ENCODE assay signal across 8 cellular contexts in the genomic region with DNA sequence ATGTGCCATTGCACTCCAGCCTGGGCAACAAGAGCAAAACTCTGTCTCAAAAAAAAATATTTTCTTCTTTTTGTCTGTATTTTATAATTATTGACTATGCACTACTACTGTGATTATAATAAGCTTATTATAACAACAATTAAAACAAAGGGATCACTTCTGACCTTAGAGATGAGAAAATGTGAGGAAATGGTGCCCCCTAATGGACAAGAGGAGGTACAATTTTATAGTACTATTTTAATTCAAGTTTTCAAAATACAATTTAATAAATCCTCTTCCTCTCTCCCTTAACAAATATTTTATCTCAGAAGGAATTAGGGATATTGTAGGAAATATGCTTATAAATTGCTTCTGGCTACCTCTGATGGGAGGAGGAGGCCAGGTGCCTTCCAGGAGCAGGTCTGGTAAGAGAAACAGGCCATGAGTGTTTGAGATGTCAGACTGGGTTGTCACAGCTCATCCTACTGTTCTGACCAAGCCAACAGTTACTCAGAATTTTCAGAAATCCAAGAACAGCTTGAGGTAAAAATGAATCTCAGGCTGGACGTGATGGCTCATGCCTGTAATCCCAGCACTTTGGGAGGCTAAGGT. TPM values are rescaled to one million over a fixed set of nuclear protein-coding genes. Genes with fewer than 3 reads are reported as not detected.
A peak's percentile ranks its signal among the peaks of the same experiment; 100 is the strongest.
DNase-seq lines count a peak whose midpoint lies in the region; ATAC-seq and TF ChIP-seq lines count a peak whose summit lies in the region.

No MANE protein-coding gene starts in this region.

- no peak overlapping the region for H2BK12ac ChIP-seq in neuronal stem cell (ENCODE audit: low read length)

- H2AFZ ChIP-seq in neuronal stem cell (ENCODE audit: low read length): no peak overlapping the region

- no peak overlapping the region for H3K4me3 Mint-ChIP-seq in T-cell
- no peak overlapping the region for H3K4me3 Mint-ChIP-seq in activated naive CD8-positive, alpha-beta T cell treated with anti-CD3 and anti-CD28 coated beads, Interleukin-2, amount 50 U/mL, for 24 hours

- ATAC-seq in T-cell (replicated peaks in 1 of 4) (peak; percentile 49 to 67 (median 56)), HG03039 (IDR thresholded peaks at IDR 0.05; ENCODE audit: unreplicated experiment) (no peak)
- no peak for ATAC-seq in activated naive CD8-positive, alpha-beta T cell treated with anti-CD3 and anti-CD28 coated beads, Interleukin-2, amount 50 U/mL, for 24 hours

- DNase-seq in DMS53 (lab: John Stamatoyannopoulos, UW) (peak; percentile 35), HFF-Myc (ENCODE audit: extremely low read depth, low read depth) (no peak), T-cell (peak in 4 of 34 experiments; percentile 8 to 31 (median 13)), fibroblast of villous mesenchyme (ENCODE audit: low read depth) (peak; percentile 60), retina (peak; percentile 39), neuronal stem cell (ENCODE audit: low spot score) (no peak)
- DNase-seq in activated naive CD8-positive, alpha-beta T cell treated with anti-CD3 and anti-CD28 coated beads, Interleukin-2, amount 50 U/mL, for 24 hours: no peak

- no peak overlapping the region for H3K9ac ChIP-seq in neuronal stem cell (ENCODE audit: low read depth, low read length, poor library complexity)

- no peak overlapping the region for H3K18ac ChIP-seq in neuronal stem cell (ENCODE audit: low read length)

- H3K14ac ChIP-seq in neuronal stem cell (ENCODE audit: low read length): no peak overlapping the region

- no peaks in the 10 kb centered on the region for H3K79me1 ChIP-seq in neuronal stem cell (ENCODE audit: low read depth, low read length)

- no peak overlapping the region for H3K4ac ChIP-seq in neuronal stem cell (ENCODE audit: low read length)

- no peak overlapping the region for H3K4me2 ChIP-seq in neuronal stem cell (ENCODE audit: insufficient read depth, low read length, poor library complexity, severe bottlenecking)

- no peak overlapping the region for H3K23ac ChIP-seq in neuronal stem cell (ENCODE audit: low read depth, low read length, poor library complexity)

- H2AK5ac ChIP-seq in neuronal stem cell (ENCODE audit: low read depth, low read length): no peak overlapping the region

- no peak overlapping the region for H4K8ac ChIP-seq in neuronal stem cell (ENCODE audit: low read depth, low read length)

- no peaks in the 10 kb centered on the region for H3K27me3 ChIP-seq in neuronal stem cell (ENCODE audit: control insufficient read depth in 3 of 3, insufficient read depth in 3 of 3, low read depth in 1 of 3, low read length in 3 of 3)

- peaks cover 10 to 58% of the 10 kb centered on the region in 2 donors for H3K36me3 ChIP-seq in neuronal stem cell (replicated peaks in 1 of 2; ENCODE audit: control insufficient read depth in 2 of 2, insufficient read depth in 2 of 2, low read length in 2 of 2)

- no peak overlapping the region for H2BK120ac ChIP-seq in neuronal stem cell (ENCODE audit: low read depth, low read length)

- H3K9me3 Mint-ChIP-seq in T-cell: no peaks in the 10 kb centered on the region
- no peaks in the 10 kb centered on the region for H3K9me3 Mint-ChIP-seq in activated naive CD8-positive, alpha-beta T cell treated with anti-CD3 and anti-CD28 coated beads, Interleukin-2, amount 50 U/mL, for 24 hours

- H3K27me3 Mint-ChIP-seq in T-cell: no peaks in the 10 kb centered on the region
- no peaks in the 10 kb centered on the region for H3K27me3 Mint-ChIP-seq in activated naive CD8-positive, alpha-beta T cell treated with anti-CD3 and anti-CD28 coated beads, Interleukin-2, amount 50 U/mL, for 24 hours

- no peaks in the 10 kb centered on the region for H3K9me3 ChIP-seq in neuronal stem cell (replicated peaks in 1 of 2; ENCODE audit: control insufficient read depth in 2 of 2, insufficient read depth in 1 of 2, low read depth in 1 of 2, low read length in 2 of 2)

- peak; percentile 35 for TF ChIP-seq CTCF in HFF-Myc (IDR thresholded peaks at IDR 0.05; ENCODE audit: low read depth, low read length, missing control alignments)
- TF ChIP-seq CTCF in fibroblast of villous mesenchyme (IDR thresholded peaks at IDR 0.05; ENCODE audit: insufficient read depth, low read depth, low read length): peak; percentile 47

- H4K91ac ChIP-seq in neuronal stem cell (ENCODE audit: low read depth, low read length, poor library complexity): no peak overlapping the region

- no CpG with 5 or more reads among the region's 1 CpG for WGBS in neuronal stem cell (ENCODE audit: extremely low coverage in 2 of 2, insufficient read length in 2 of 2, insufficient replicate concordance in 1 of 2), 2 donors

- H2BK15ac ChIP-seq in neuronal stem cell (ENCODE audit: low read length): no peak overlapping the region

- H3K4me3 ChIP-seq in HFF-Myc (replicated peaks; ENCODE audit: low read depth, low read length) (no peak overlapping the region), fibroblast of villous mesenchyme (ENCODE audit: low read depth, low read length) (no peak overlapping the region), neuronal stem cell (ENCODE audit: low read length in 2 of 2) (no peak overlapping the region)

- no peak overlapping the region for H3K27ac ChIP-seq in neuronal stem cell (replicated peaks; ENCODE audit: low read length)

- H3K36me3 Mint-ChIP-seq in T-cell: peaks cover 20% of the 10 kb centered on the region
- H3K36me3 Mint-ChIP-seq in activated naive CD8-positive, alpha-beta T cell treated with anti-CD3 and anti-CD28 coated beads, Interleukin-2, amount 50 U/mL, for 24 hours (ENCODE audit: low read depth): peaks cover 15% of the 10 kb centered on the region

- CTCF ChIA-PET in T-cell (lab: Charles Lee): interaction anchor here (0.5 to 5.5 kb wide), 19 partner anchors 9 to 536 kb away, joined by 3 to 94 read pairs (median 3); a partner anchor contains a TSS

- H2BK5ac ChIP-seq in neuronal stem cell (ENCODE audit: low read length): no peak overlapping the region

- H3K4me1 Mint-ChIP-seq in T-cell: peaks cover 0 to 11% (median 2%) of the 10 kb centered on the region in 3 donors
- no peaks in the 10 kb centered on the region for H3K4me1 Mint-ChIP-seq in activated naive CD8-positive, alpha-beta T cell treated with anti-CD3 and anti-CD28 coated beads, Interleukin-2, amount 50 U/mL, for 24 hours

- H3K4me1 ChIP-seq in neuronal stem cell (ENCODE audit: control insufficient read depth in 2 of 2, insufficient read depth in 1 of 2, low read depth in 1 of 2, low read length in 2 of 2): no peaks in the 10 kb centered on the region

- POLR2A ChIA-PET in T-cell (lab: Charles Lee): interaction anchor here in 1 of 2 donors (0.5 to 0.8 kb wide), 2 partner anchors 18 to 422 kb away, joined by 3 to 7 read pairs; no protein-coding TSS in a partner anchor

- H3K27ac Mint-ChIP-seq in T-cell: peak overlapping the region in 1 of 2 donors; percentile 11
- H3K27ac Mint-ChIP-seq in activated naive CD8-positive, alpha-beta T cell treated with anti-CD3 and anti-CD28 coated beads, Interleukin-2, amount 50 U/mL, for 24 hours: no peak overlapping the region

RNA-seq across cellular contexts. Expression of a gene that starts 14.0 kb away (rescaled TPM):
- 10 to 100 TPM; 58.7 to 88.1 (median 70.6) TPM for total RNA-seq in T-cell
- 18.7 and 22.0 TPM in 2 replicates for total RNA-seq in fibroblast of villous mesenchyme
- 14.6 TPM for polyA plus RNA-seq in neuronal stem cell (2013, experiment 1 of 2)
- polyA plus RNA-seq in neuronal stem cell (2013, experiment 2 of 2): 14.5 TPM

RNA-seq across cellular contexts. Expression of a gene that starts 31.8 kb away (rescaled TPM):
- 1 to 10 TPM; 1.3 to 3.0 (median 2.2) TPM for total RNA-seq in T-cell
- 24.5 and 32.4 TPM in 2 replicates for total RNA-seq in fibroblast of villous mesenchyme
- polyA plus RNA-seq in neuronal stem cell (2013, experiment 1 of 2): 25.6 TPM
- 25.3 TPM for polyA plus RNA-seq in neuronal stem cell (2013, experiment 2 of 2)

RNA-seq across cellular contexts. Expression of a gene that starts 51.5 kb away (rescaled TPM):
- 10 to 100 TPM; 19.6 to 38.2 (median 36.0) TPM for total RNA-seq in T-cell
- 9.3 and 11.7 TPM in 2 replicates for total RNA-seq in fibroblast of villous mesenchyme
- 23.9 TPM for polyA plus RNA-seq in neuronal stem cell (2013, experiment 1 of 2)
- 22.5 TPM for polyA plus RNA-seq in neuronal stem cell (2013, experiment 2 of 2)

Comparison
In these comparisons a context has a peak if more than half of its experiments do, and no peak if none do; other contexts are left out.
1. DNase-seq: peak in DMS53 (single experiment), fibroblast of villous mesenchyme (single experiment) and retina (single experiment); none in HFF-Myc (single experiment), neuronal stem cell (single experiment) and activated naive CD8-positive, alpha-beta T cell treated with anti-CD3 and anti-CD28 coated beads, Interleukin-2, amount 50 U/mL, for 24 hours (single experiment).
2. ATAC-seq: peak in T-cell (4 of 4); none in activated naive CD8-positive, alpha-beta T cell treated with anti-CD3 and anti-CD28 coated beads, Interleukin-2, amount 50 U/mL, for 24 hours (single experiment) and HG03039 (single experiment).